In genomic region chr5:132476853-132477729, GRCh38 we compare ENCODE assay signal across 9 cellular contexts. TPM values are rescaled to one million over a fixed set of nuclear protein-coding genes. Genes with fewer than 3 reads are reported as not detected.
DNase-seq lines count a peak whose midpoint lies in the region; ATAC-seq and TF ChIP-seq lines count a peak whose summit lies in the region.
"Had no signal": no experiment of that assay in that cellular context is flagged by ENCODE, and none has a peak within 500 bp of the region (broad histone marks: within the 10 kb centered on the region; RNA-seq: fewer than 3 reads in every experiment).

No MANE protein-coding gene starts in this region.

- H3K4me3 ChIP-seq in left ventricle myocardium inferior, result no peak overlapping the region
- H3K4me3 ChIP-seq in right atrium auricular region, result no peak overlapping the region
- no peak overlapping the region for H3K4me3 ChIP-seq in kidney epithelial cell (ENCODE audit: low read depth, low read length)
- no peak overlapping the region for H3K4me3 ChIP-seq in upper lobe of right lung
- H3K4me3 ChIP-seq: uterus had no signal

- no peaks in the 10 kb centered on the region for H3K27me3 ChIP-seq in left ventricle myocardium inferior (ENCODE audit: low read depth)
- H3K27me3 ChIP-seq in right atrium auricular region, result no peaks in the 10 kb centered on the region
- no peaks in the 10 kb centered on the region for H3K27me3 ChIP-seq in kidney epithelial cell (ENCODE audit: control insufficient read depth, insufficient read depth, low read length)
- H3K27me3 ChIP-seq in upper lobe of right lung, result no peaks in the 10 kb centered on the region
- H3K27me3 ChIP-seq: uterus had no signal

- intact Hi-C loops in left ventricle myocardium inferior (cut with micrococcal nuclease), result no loop called here
- intact Hi-C loops in upper lobe of right lung (cut with DNase I), result no loop called here

- H3K4me1 ChIP-seq in left ventricle myocardium inferior, result peaks cover 88% of the 10 kb centered on the region
- peaks cover 0 to 48% of the 10 kb centered on the region in 2 donors for H3K4me1 ChIP-seq in right atrium auricular region
- H3K4me1 ChIP-seq in upper lobe of right lung, result peaks cover 7% of the 10 kb centered on the region
- H3K4me1 ChIP-seq: uterus had no signal

- H3K4me1 Mint-ChIP-seq in activated CD4-positive, alpha-beta T cell treated with anti-CD3 and anti-CD28 coated beads, Interleukin-2, amount 10 ng/mL, durations not matched to agents 7 days and 5 days, result peaks cover 79% of the 10 kb centered on the region

- H3K36me3 ChIP-seq in left ventricle myocardium inferior (peaks cover 5% of the 10 kb centered on the region), right atrium auricular region (no peaks in the 10 kb centered on the region), kidney epithelial cell (ENCODE audit: control insufficient read depth, insufficient read depth, low read length) (no peaks in the 10 kb centered on the region), upper lobe of right lung (peaks cover 10% of the 10 kb centered on the region)
- H3K36me3 ChIP-seq: uterus had no signal

- H3K27ac Mint-ChIP-seq in activated CD4-positive, alpha-beta T cell treated with anti-CD3 and anti-CD28 coated beads, Interleukin-2, amount 10 ng/mL, durations not matched to agents 7 days and 5 days, result peak overlapping the region; percentile 73

- H3K4me3 Mint-ChIP-seq in activated CD4-positive, alpha-beta T cell treated with anti-CD3 and anti-CD28 coated beads, Interleukin-2, amount 10 ng/mL, durations not matched to agents 7 days and 5 days, result no peak overlapping the region

- POLR2A ChIA-PET in activated CD4-positive, alpha-beta T cell treated with anti-CD3 and anti-CD28 coated beads, Interleukin-2, amount 10 ng/mL, durations not matched to agents 7 days and 5 days (lab: Charles Lee), result interaction anchor here (0.9 to 3.9 kb wide), 3 partner anchors 10 to 66 kb away, joined by 3 to 13 read pairs (median 4); no protein-coding TSS in a partner anchor
- POLR2A ChIA-PET in HEK293T (lab: Yijun Ruan, JAX), result interaction anchor here (4.6 kb wide), 1 partner anchor 13 kb away, joined by 33 read pairs; the partner anchor contains the start of gene IRF1

- no peak for ATAC-seq in upper lobe of right lung

- no peaks in the 10 kb centered on the region for H3K27me3 Mint-ChIP-seq in activated CD4-positive, alpha-beta T cell treated with anti-CD3 and anti-CD28 coated beads, Interleukin-2, amount 10 ng/mL, durations not matched to agents 7 days and 5 days

- CTCF ChIA-PET in activated CD4-positive, alpha-beta T cell treated with anti-CD3 and anti-CD28 coated beads, Interleukin-2, amount 10 ng/mL, durations not matched to agents 7 days and 5 days (lab: Charles Lee), result interaction anchor here (1.0 to 8.3 kb wide), 11 partner anchors 10 to 91 kb away, joined by 3 to 62 read pairs (median 5); partner anchors contain the start of gene IRF1
- CTCF ChIA-PET in HEK293T (lab: Yijun Ruan, JAX), result interaction anchor here (1.8 kb wide), 1 partner anchor 13 kb away, joined by 5 read pairs; no protein-coding TSS in a partner anchor

- H3K9me3 Mint-ChIP-seq in activated CD4-positive, alpha-beta T cell treated with anti-CD3 and anti-CD28 coated beads, Interleukin-2, amount 10 ng/mL, durations not matched to agents 7 days and 5 days, result no peaks in the 10 kb centered on the region

- peak overlapping the region; percentile 89 for H3K27ac ChIP-seq in left ventricle myocardium inferior (replicated peaks)
- H3K27ac ChIP-seq in right atrium auricular region, result no peak overlapping the region
- no peak overlapping the region for H3K27ac ChIP-seq in upper lobe of right lung

- TF ChIP-seq CTCF in left ventricle myocardium inferior (IDR thresholded peaks at IDR 0.05; ENCODE audit: borderline replicate concordance) (peak; percentile 17), right atrium auricular region (IDR thresholded peaks at IDR 0.05) (no peak), kidney epithelial cell (IDR thresholded peaks at IDR 0.05; ENCODE audit: insufficient read depth, low read length, poor library complexity, severe bottlenecking) (peak; percentile 5), upper lobe of right lung (IDR thresholded peaks at IDR 0.05) (no peak)

- DNase-seq in left ventricle myocardium inferior (peak; percentile 14), right atrium auricular region (ENCODE audit: low spot score) (no peak), kidney epithelial cell (ENCODE audit: low read depth) (no peak), upper lobe of right lung (peak; percentile 53), HEK293T (ENCODE audit: extremely low spot score) (no peak), HT-29 (ENCODE audit: low spot score) (no peak), NCI-H446 treated with DMSO at 0.1 percent for 48 hours (lab: John Stamatoyannopoulos, UW) (no peak)
- DNase-seq in activated CD4-positive, alpha-beta T cell treated with anti-CD3 and anti-CD28 coated beads, Interleukin-2, amount 10 ng/mL, durations not matched to agents 7 days and 5 days, result no peak

- peaks cover 25% of the 10 kb centered on the region for H3K36me3 Mint-ChIP-seq in activated CD4-positive, alpha-beta T cell treated with anti-CD3 and anti-CD28 coated beads, Interleukin-2, amount 10 ng/mL, durations not matched to agents 7 days and 5 days (ENCODE audit: low read depth)

- no peaks in the 10 kb centered on the region for H3K9me3 ChIP-seq in left ventricle myocardium inferior (replicated peaks)
- H3K9me3 ChIP-seq in right atrium auricular region, result no peaks in the 10 kb centered on the region
- no peaks in the 10 kb centered on the region for H3K9me3 ChIP-seq in upper lobe of right lung
- H3K9me3 ChIP-seq: uterus had no signal

TF ChIP-seq in HEK293T, 16 proteins besides CTCF, POLR2A, EP300 and RAD21:
- TF ChIP-seq FOXA1 (IDR thresholded peaks at IDR 0.05) (no peak), L3MBTL2 (conservative IDR thresholded peaks at IDR 0.05) (no peak), SUZ12 (IDR thresholded peaks at IDR 0.05) (no peak), CTBP1 (IDR thresholded peaks at IDR 0.05; ENCODE audit: borderline replicate concordance) (no peak), ELF4 (IDR thresholded peaks at IDR 0.05) (no peak), BHLHE40 (IDR thresholded peaks at IDR 0.05; ENCODE audit: borderline replicate concordance) (no peak), HDGF (IDR thresholded peaks at IDR 0.05; ENCODE audit: borderline replicate concordance) (no peak), NFRKB (IDR thresholded peaks at IDR 0.05) (no peak), SP1 (IDR thresholded peaks at IDR 0.05) (no peak), ZNF384 (IDR thresholded peaks at IDR 0.05) (no peak), LEF1 (IDR thresholded peaks at IDR 0.05; ENCODE audit: borderline replicate concordance) (no peak), PKNOX1 (IDR thresholded peaks at IDR 0.05) (no peak), FOXM1 (IDR thresholded peaks at IDR 0.05; ENCODE audit: borderline replicate concordance) (no peak), ARNT (IDR thresholded peaks at IDR 0.05) (no peak), FOXK2 (IDR thresholded peaks at IDR 0.05) (no peak), TARDBP (IDR thresholded peaks at IDR 0.05) (no peak)

RNA-seq across cellular contexts. Expression of gene IRF1, which starts 13.5 kb away (rescaled TPM):
- total RNA-seq in left ventricle myocardium inferior, result 10.9 TPM
- total RNA-seq in right atrium auricular region, result 10 to 100 TPM; 10.1 to 15.8 TPM
- total RNA-seq in activated CD4-positive, alpha-beta T cell treated with anti-CD3 and anti-CD28 coated beads, Interleukin-2, amount 10 ng/mL, durations not matched to agents 7 days and 5 days, result 100 to 1,000 TPM; 289 to 302 TPM
- 61.9 and 75.3 TPM in 2 replicates for total RNA-seq in kidney epithelial cell
- 59.5 TPM for total RNA-seq in upper lobe of right lung
- total RNA-seq in HT-29 (2014; rRNA removed; shearing (Covaris generic)), result 52.0 and 58.7 TPM in 2 replicates

Comparison
In these comparisons a context has a peak if more than half of its experiments do, and no peak if none do; other contexts are left out.
1. DNase-seq: peak in left ventricle myocardium inferior (single experiment) and upper lobe of right lung (single experiment); none in right atrium auricular region (single experiment), activated CD4-positive, alpha-beta T cell treated with anti-CD3 and anti-CD28 coated beads, Interleukin-2, amount 10 ng/mL, durations not matched to agents 7 days and 5 days (single experiment), kidney epithelial cell (single experiment), HEK293T (single experiment), HT-29 (single experiment) and NCI-H446 treated with DMSO at 0.1 percent for 48 hours (single experiment).
2. CTCF ChIP-seq: peak in left ventricle myocardium inferior (single experiment) and kidney epithelial cell (single experiment); none in right atrium auricular region (0 of 2) and upper lobe of right lung (single experiment).